9 cellular contexts compared by ENCODE assay signal in genomic region chr17:44279586-44280344, GRCh38. TPM values are rescaled to one million over a fixed set of nuclear protein-coding genes. Genes with fewer than 3 reads are reported as not detected.
DNase-seq lines count a peak whose midpoint lies in the region; ATAC-seq and TF ChIP-seq lines count a peak whose summit lies in the region.
"Had no signal": no experiment of that assay in that cellular context is flagged by ENCODE, and none has a peak within 500 bp of the region (broad histone marks: within the 10 kb centered on the region; RNA-seq: fewer than 3 reads in every experiment).

No MANE protein-coding gene starts in this region.

- peak overlapping the region in 1 of 3 donors; percentile 9 for H3K27ac Mint-ChIP-seq in CD4-positive, CD25-positive, alpha-beta regulatory T cell
- H3K27ac Mint-ChIP-seq: IgD-negative memory B cell had no signal

- intact Hi-C loops in spleen (cut with DNase I; ENCODE audit: low total_unique reads), result loop anchor here (10.0 kb wide), 1 partner anchor 55 kb away; no protein-coding TSS in a partner anchor

- H3K4me3 ChIP-seq in CD4-positive, CD25-positive, alpha-beta regulatory T cell (ENCODE audit: low read depth, low read length), result no peak overlapping the region
- H3K4me3 ChIP-seq in iPS DF 6.9 (ENCODE audit: low read length), result no peak overlapping the region
- H3K4me3 ChIP-seq in spleen, result peak overlapping the region in 1 of 8 donors; percentile 17

- no peaks in the 10 kb centered on the region for H3K36me3 Mint-ChIP-seq in CD4-positive, CD25-positive, alpha-beta regulatory T cell
- H3K36me3 Mint-ChIP-seq: IgD-negative memory B cell had no signal

- DNase-seq in CD4-positive, CD25-positive, alpha-beta regulatory T cell, result peak in 1 of 3 donors; percentile 26
- peak; percentile 89 for DNase-seq in LHCN-M2 (ENCODE audit: low read depth)
- DNase-seq in astrocyte of the hippocampus (ENCODE audit: low read depth, low spot score), result peak; percentile 60
- DNase-seq in iPS DF 6.9 (ENCODE audit: low read depth, low spot score), result peak; percentile 68
- peak; percentile 89 for DNase-seq in spleen
- DNase-seq in NCI-H345 (lab: John Stamatoyannopoulos, UW), result no peak

- no peak overlapping the region for H3K4me3 Mint-ChIP-seq in CD4-positive, CD25-positive, alpha-beta regulatory T cell

- H3K9me3 ChIP-seq in CD4-positive, CD25-positive, alpha-beta regulatory T cell (ENCODE audit: control insufficient read depth in 2 of 2, low read length in 2 of 2), result no peaks in the 10 kb centered on the region
- H3K9me3 ChIP-seq in iPS DF 6.9 (ENCODE audit: control insufficient read depth, insufficient read depth, low read length) (no peaks in the 10 kb centered on the region), spleen (no peaks in the 10 kb centered on the region)

- no peak for TF ChIP-seq POLR2A in spleen (IDR thresholded peaks at IDR 0.05)

- peak; percentile 57 to 62 for ATAC-seq in CD4-positive, CD25-positive, alpha-beta regulatory T cell (ENCODE audit: low read depth in 2 of 2)
- ATAC-seq in GM21515 (IDR thresholded peaks at IDR 0.05; ENCODE audit: unreplicated experiment) (peak; percentile 74), HG03457 (IDR thresholded peaks at IDR 0.05; ENCODE audit: unreplicated experiment) (no peak)

- no peak overlapping the region for H3K27ac ChIP-seq in CD4-positive, CD25-positive, alpha-beta regulatory T cell (ENCODE audit: insufficient read depth, low read length, poor library complexity, severe bottlenecking)
- no peak overlapping the region for H3K27ac ChIP-seq in iPS DF 6.9 (ENCODE audit: low read length)
- peak overlapping the region; percentile 61 to 87 (median 80) for H3K27ac ChIP-seq in spleen

- no CpG with 5 or more reads among the region's 20 CpGs for WGBS in iPS DF 6.9 (ENCODE audit: insufficient coverage, insufficient read length)
- 18 to 28% (median 20%) methylated on average over 18 to 20 of the region's 20 CpGs for WGBS in spleen, 5 donors

- TF ChIP-seq CTCF in spleen (IDR thresholded peaks at IDR 0.05 in 8 of 11, conservative IDR thresholded peaks at IDR 0.05 in 3 of 11), result no peak

- no peaks in the 10 kb centered on the region for H3K36me3 ChIP-seq in CD4-positive, CD25-positive, alpha-beta regulatory T cell (ENCODE audit: control insufficient read depth, insufficient read depth, low read length)
- H3K36me3 ChIP-seq in iPS DF 6.9 (ENCODE audit: control insufficient read depth, insufficient read depth, low read length) (no peaks in the 10 kb centered on the region), spleen (no peaks in the 10 kb centered on the region)

- H3K4me1 Mint-ChIP-seq in CD4-positive, CD25-positive, alpha-beta regulatory T cell, result peaks cover 0 to 9% (median 2%) of the 10 kb centered on the region in 4 donors

- H3K4me1 ChIP-seq in CD4-positive, CD25-positive, alpha-beta regulatory T cell (ENCODE audit: control insufficient read depth, insufficient read depth, low read length, poor library complexity, severe bottlenecking), result peaks cover 6% of the 10 kb centered on the region
- H3K4me1 ChIP-seq in iPS DF 6.9 (ENCODE audit: control insufficient read depth, insufficient read depth, low read length) (peaks cover 7% of the 10 kb centered on the region), spleen (peaks cover 12 to 33% (median 25%) of the 10 kb centered on the region in 6 donors)

- no peaks in the 10 kb centered on the region for H3K9me3 Mint-ChIP-seq in CD4-positive, CD25-positive, alpha-beta regulatory T cell
- H3K9me3 Mint-ChIP-seq: IgD-negative memory B cell had no signal

- peaks cover 6% of the 10 kb centered on the region for H3K27me3 Mint-ChIP-seq in CD4-positive, CD25-positive, alpha-beta regulatory T cell

- no peaks in the 10 kb centered on the region for H3K27me3 ChIP-seq in CD4-positive, CD25-positive, alpha-beta regulatory T cell (ENCODE audit: control insufficient read depth, insufficient read depth, low read length)
- H3K27me3 ChIP-seq in iPS DF 6.9 (ENCODE audit: control insufficient read depth, insufficient read depth, low read length), result no peaks in the 10 kb centered on the region
- no peaks in the 10 kb centered on the region for H3K27me3 ChIP-seq in spleen (replicated peaks in 1 of 7)

RNA-seq across cellular contexts. Expression of gene SLC4A1, which starts 11.8 kb away (rescaled TPM):
- total RNA-seq in CD4-positive, CD25-positive, alpha-beta regulatory T cell, result not detected
- polyA plus RNA-seq in CD4-positive, CD25-positive, alpha-beta regulatory T cell, result not detected
- total RNA-seq in LHCN-M2 (2014; rRNA removed) (not detected in 2 replicates), spleen (100 to 1,000 TPM in 1 of 7 donors, 10 to 100 TPM in 4, 1 to 10 TPM in 2; 2.2 to 315 (median 10.5) TPM)
- not detected for polyA plus RNA-seq in LHCN-M2 (2012)
- 10 to 100 TPM in 1 of 3 donors, under 1 TPM in 2; 0.04 to 14.7 (median 0.30) TPM for polyA plus RNA-seq in spleen
- polyA plus RNA-seq: IgD-negative memory B cell had no signal

RNA-seq across cellular contexts. Expression of gene RUNDC3A, which starts 28.6 kb away (rescaled TPM):
- total RNA-seq in CD4-positive, CD25-positive, alpha-beta regulatory T cell, result 0.27 TPM
- under 1 TPM in 1 of 4 donors, not detected in 3; 0.96 TPM for polyA plus RNA-seq in CD4-positive, CD25-positive, alpha-beta regulatory T cell
- total RNA-seq in LHCN-M2 (2014; rRNA removed) (0.32 TPM in 1 of 2 replicates, not detected in the other), spleen (10 to 100 TPM in 1 of 7 donors, 1 to 10 TPM in 5, under 1 TPM in 1; 0.95 to 12.5 (median 2.0) TPM)
- polyA plus RNA-seq in LHCN-M2 (2012), result 0.41 TPM
- 10 to 100 TPM in 1 of 3 donors, 1 to 10 TPM in 1, under 1 TPM in 1; 0.48 to 14.6 (median 1.2) TPM for polyA plus RNA-seq in spleen
- polyA plus RNA-seq: IgD-negative memory B cell had no signal

RNA-seq across cellular contexts. Expression of gene SLC25A39, which starts 44.9 kb away (rescaled TPM):
- total RNA-seq in CD4-positive, CD25-positive, alpha-beta regulatory T cell, result 64.7 TPM
- polyA plus RNA-seq in CD4-positive, CD25-positive, alpha-beta regulatory T cell, result 100 to 1,000 TPM in 1 of 4 donors, 10 to 100 TPM in 3; 93.8 to 112 (median 98.4) TPM
- 113 and 136 TPM in 2 replicates for total RNA-seq in LHCN-M2 (2014; rRNA removed)
- polyA plus RNA-seq in LHCN-M2 (2012), result 125 TPM
- 100 to 1,000 TPM in 4 of 7 donors, 10 to 100 TPM in 3; 76.1 to 214 (median 104) TPM for total RNA-seq in spleen
- polyA plus RNA-seq in spleen, result 100 to 1,000 TPM; 101 to 204 (median 132) TPM

Comparison
In these comparisons a context has a peak if more than half of its experiments do, and no peak if none do; other contexts are left out.
1. H3K27ac ChIP-seq: peak in spleen (8 of 8); none in CD4-positive, CD25-positive, alpha-beta regulatory T cell (single experiment) and iPS DF 6.9 (single experiment).